Comparison of ENCODE assay signal across 18 cellular contexts in genomic region chr14:101908795-101909194, GRCh38.
"Had no signal": no experiment of that assay in that cellular context is flagged by ENCODE, and none has a peak within 500 bp of the region (broad histone marks: within the 10 kb centered on the region; RNA-seq: fewer than 3 reads in every experiment).

No MANE protein-coding gene starts in this region.

- ATAC-seq: heart right ventricle; left cardiac atrium; naive thymus-derived CD4-positive, alpha-beta T cell; sciatic nerve had no signal

- H3K27me3 Mint-ChIP-seq: naive thymus-derived CD4-positive, alpha-beta T cell had no signal

- H3K9me3 ChIP-seq: heart right ventricle, left ventricle myocardium inferior, stomach, thoracic aorta, transverse colon had no signal

- H3K27ac ChIP-seq: coronary artery, heart right ventricle, left ventricle myocardium inferior, stomach, thoracic aorta, transverse colon had no signal

- H3K4me1 Mint-ChIP-seq: neural crest cell had no signal

- DNase-seq: effector CD8-positive, alpha-beta T cell; heart right ventricle; immature natural killer cell; left cardiac atrium; left ventricle myocardium inferior; mesendoderm; naive thymus-derived CD4-positive, alpha-beta T cell; posterior cingulate gyrus; stimulated activated CD4-positive, alpha-beta T cell treated with anti-CD3 and anti-CD28 coated beads, Interleukin-2, amount 100 ng/mL, for 24 hours; stimulated activated CD4-positive, alpha-beta T cell treated with anti-CD3 and anti-CD28 coated beads, Interleukin-4, amount 100 ng/mL, for 4 hours; stimulated activated naive CD4-positive, alpha-beta T cell; stomach; transverse colon had no signal

- H3K4me3 Mint-ChIP-seq: immature natural killer cell; naive thymus-derived CD4-positive, alpha-beta T cell; neural crest cell had no signal

- H3K4me1 ChIP-seq: heart right ventricle, stomach, transverse colon had no signal

- H3K27me3 ChIP-seq: heart right ventricle, stomach, transverse colon had no signal

- H3K9me3 Mint-ChIP-seq: immature natural killer cell; naive thymus-derived CD4-positive, alpha-beta T cell; neural crest cell had no signal

- H3K4me3 ChIP-seq: coronary artery, heart right ventricle, left ventricle myocardium inferior, lung, stomach, thoracic aorta, transverse colon had no signal
